In genomic region chr12:31280183-31280582, GRCh38 we compare ENCODE assay signal across 16 cellular contexts.
"Had no signal": no experiment of that assay in that cellular context is flagged by ENCODE, and none has a peak within 500 bp of the region (broad histone marks: within the 10 kb centered on the region; RNA-seq: fewer than 3 reads in every experiment).

No MANE protein-coding gene starts in this region.

- H3K4me1 ChIP-seq: colonic mucosa, spleen, suprapubic skin, upper lobe of left lung had no signal

- H3K27ac ChIP-seq: colonic mucosa, neutrophil, SK-N-MC, spleen, suprapubic skin, upper lobe of left lung had no signal

- H3K27me3 ChIP-seq: colonic mucosa, neutrophil, spleen, suprapubic skin, upper lobe of left lung had no signal

- H3K4me3 Mint-ChIP-seq: activated naive CD8-positive, alpha-beta T cell; T-cell had no signal

- H3K9me3 ChIP-seq: colonic mucosa, neutrophil, spleen, suprapubic skin, upper lobe of left lung had no signal

- H3K4me3 ChIP-seq: colonic mucosa, SK-N-MC, spleen, suprapubic skin, upper lobe of left lung had no signal

- H3K27ac Mint-ChIP-seq: T-cell had no signal

- ATAC-seq: left ventricle myocardium superior, right cardiac atrium, T-cell had no signal

- H3K27me3 Mint-ChIP-seq: activated naive CD8-positive, alpha-beta T cell; T-cell had no signal

- H3K4me1 Mint-ChIP-seq: T-cell had no signal

- DNase-seq: activated effector memory CD4-positive, alpha-beta T cell treated with Interleukin-2 at 50 U/mL for 16 hours; activated T-cell treated with anti-CD3 and anti-CD28 coated beads for 4 hours; colonic mucosa; kidney; left ventricle myocardium superior; right cardiac atrium; stimulated activated CD4-positive, alpha-beta T cell treated with anti-CD3 and anti-CD28 coated beads, Interleukin-2, amount 100 ng/mL, for 24 hours; stimulated activated naive CD4-positive, alpha-beta T cell treated with Interleukin-2 at 50 U/mL for 16 hours; T-cell; T1000; upper lobe of left lung had no signal

- H3K9me3 Mint-ChIP-seq: T-cell had no signal
